ENCODE assay signal across 24 cellular contexts in genomic region chrX:150779367-150779766, GRCh38.
"Had no signal": no experiment of that assay in that cellular context is flagged by ENCODE, and none has a peak within 500 bp of the region (broad histone marks: within the 10 kb centered on the region; RNA-seq: fewer than 3 reads in every experiment).

No MANE protein-coding gene starts in this region.

- H3K27ac ChIP-seq: dorsolateral prefrontal cortex, gastroesophageal sphincter, left ventricle myocardium inferior, lower lobe of right lung, pancreas, spleen, testis, transverse colon had no signal

- DNase-seq: cortex of kidney; dorsolateral prefrontal cortex; effector CD8-positive, alpha-beta T cell; glutamatergic neuron; islet precursor cell; left ventricle myocardium inferior; lower lobe of right lung; mesenchymal stem cell; midbrain; occipital lobe; pancreas; spleen; stimulated activated CD4-positive, alpha-beta T cell treated with anti-CD3 and anti-CD28 coated beads, Interleukin-15, amount 100 ng/mL, for 24 hours; stimulated activated CD4-positive, alpha-beta T cell treated with anti-CD3 and anti-CD28 coated beads, Interleukin-1b, Interleukin-23, amount 100 ng/mL, for 48 hours; stimulated activated CD4-positive, alpha-beta T cell treated with anti-CD3 and anti-CD28 coated beads, Interleukin-4, amount 100 ng/mL, for 24 hours; stimulated activated naive CD8-positive, alpha-beta T cell treated with anti-CD3 and anti-CD28 coated beads, Interleukin-15, amount 100 ng/mL, for 72 hours; testis; transverse colon had no signal

- FAIRE-seq: endometrium, pancreas had no signal

- ATAC-seq: esophagus mucosa; gastroesophageal sphincter; lower lobe of right lung; natural killer cell treated with Interleukin-12 subunit alpha and Interleukin-12 subunit beta and Interleukin-15 and Interleukin-18, amount 100 ng/mL, for 72 hours; pancreas; sciatic nerve; stimulated activated memory B cell treated with anti-CD40 and anti-IgM and Interleukin-4, amounts not matched to agents 10 μg/mL and 1 μg/mL and 100 μg/mL, for 72 hours; stimulated activated naive CD8-positive, alpha-beta T cell treated with anti-CD3 and anti-CD28 coated beads, Interleukin-15, amount 100 ng/mL, for 72 hours had no signal

- H3K27me3 ChIP-seq: gastroesophageal sphincter, pancreas, spleen, testis, transverse colon had no signal

- H3K9me3 ChIP-seq: gastroesophageal sphincter, left ventricle myocardium inferior, lower lobe of right lung, pancreas, spleen, testis, transverse colon had no signal

- H3K4me1 ChIP-seq: gastroesophageal sphincter, left ventricle myocardium inferior, lower lobe of right lung, pancreas, spleen, testis, transverse colon had no signal

- H3K4me3 ChIP-seq: dorsolateral prefrontal cortex, gastroesophageal sphincter, left ventricle myocardium inferior, lower lobe of right lung, pancreas, spleen, testis, transverse colon had no signal

- H3K36me3 ChIP-seq: lower lobe of right lung, pancreas, transverse colon had no signal
